11 cellular contexts compared by ENCODE assay signal in genomic region chr1:70827030-70827429, GRCh38.
"Had no signal": no experiment of that assay in that cellular context is flagged by ENCODE, and none has a peak within 500 bp of the region (broad histone marks: within the 10 kb centered on the region; RNA-seq: fewer than 3 reads in every experiment).

No MANE protein-coding gene starts in this region.

- H3K9me3 ChIP-seq: HAP-1 had no signal

- H3K4me1 ChIP-seq: HAP-1 had no signal

- H3K27ac ChIP-seq: GM23248 had no signal

- ATAC-seq: GM23338, HCT116 had no signal

- H3K4me2 ChIP-seq: GM23338 had no signal

- DNase-seq: GM23248, GOT3, H7, H9, HCEC 1CT, HFFc6 had no signal

- H3K36me3 ChIP-seq: HAP-1 had no signal

- H2AFZ ChIP-seq: GM23248, GM23338 had no signal

- H3K4me3 ChIP-seq: GM23248, GM23338, HAP-1 had no signal

- FAIRE-seq: H1, H54 had no signal

- H3K9ac ChIP-seq: GM23248 had no signal
